1 cellular context compared by ENCODE assay signal in genomic region chr1:38990401-38990745, GRCh38.
TF ChIP-seq lines count a peak whose summit lies in the region.

No MANE protein-coding gene starts in this region.

TF ChIP-seq in HCT116, 20 proteins besides CTCF, POLR2A, EP300 and RAD21 (continued from another document):
- TF ChIP-seq ZBTB33 (IDR thresholded peaks at IDR 0.05; ENCODE audit: extremely low read depth, insufficient replicate concordance, low read length) = no peak
- TF ChIP-seq EZH2phosphoT487 (IDR thresholded peaks at IDR 0.05; ENCODE audit: borderline replicate concordance) = no peak
- TF ChIP-seq CEBPB (IDR thresholded peaks at IDR 0.05; ENCODE audit: low read depth) = no peak
- no peak for TF ChIP-seq FOSL1 (IDR thresholded peaks at IDR 0.05; ENCODE audit: low read depth)
